Comparison of ENCODE assay signal across 18 cellular contexts in the genomic region with DNA sequence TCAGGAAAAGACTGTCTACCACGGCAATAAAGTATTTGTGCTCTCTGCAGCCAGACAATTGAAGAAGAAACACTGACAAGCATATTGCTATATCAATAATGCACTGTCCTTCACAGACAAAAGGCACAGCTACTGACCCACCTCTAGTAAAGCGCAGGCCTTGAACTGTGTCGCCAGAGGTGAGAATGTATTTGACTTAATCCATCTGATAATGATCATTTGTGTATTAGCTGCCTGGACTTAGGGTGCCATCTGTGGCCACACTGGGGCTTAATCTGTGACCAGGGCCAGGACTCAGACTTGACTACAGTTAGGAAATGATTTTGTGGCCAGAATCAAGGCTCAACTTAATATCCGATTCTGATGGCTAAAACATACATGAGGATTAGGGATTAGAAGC.
DNase-seq lines count a peak whose midpoint lies in the region; ATAC-seq, FAIRE-seq and TF ChIP-seq lines count a peak whose summit lies in the region.
"Had no signal": no experiment of that assay in that cellular context is flagged by ENCODE, and none has a peak within 500 bp of the region (broad histone marks: within the 10 kb centered on the region; RNA-seq: fewer than 3 reads in every experiment).

No MANE protein-coding gene starts in this region.

- no peaks in the 10 kb centered on the region for H3K4me1 Mint-ChIP-seq in activated T-helper 2 cell treated with anti-CD3 and anti-CD28 coated beads, Interferon-gamma antibody, Interleukin-2, Interleukin-4, amounts not matched to agents 10 μg/mL and 5 μg/mL and 100 μg/mL, durations not matched to agents 14 hours and 24 hours and 36 hours (ENCODE audit: low read depth)
- H3K4me1 Mint-ChIP-seq: H9 had no signal

- H3K4me1 ChIP-seq in HepG2 (ENCODE audit: insufficient read depth, low read length) (peaks cover 15% of the 10 kb centered on the region), right lobe of liver (no peaks in the 10 kb centered on the region)
- H3K4me1 ChIP-seq: BLaER1 had no signal

- peak; percentile 89 for FAIRE-seq in HepG2 (lab: Jason Lieb, UNC)
- FAIRE-seq: GM12878 had no signal

- TF ChIP-seq POLR2A in HepG2 (IDR thresholded peaks at IDR 0.05; ENCODE audit: insufficient read depth in 1 of 2, low read depth in 2 of 2, low read length in 2 of 2) (no peak), right lobe of liver (IDR thresholded peaks at IDR 0.05) (no peak)

- ATAC-seq in HepG2 (peak; percentile 83), right lobe of liver (no peak)
- ATAC-seq: CD8-positive, alpha-beta T cell; GM12878 had no signal

- H3K27ac ChIP-seq in HepG2 (ENCODE audit: extremely low read length, insufficient read depth, low read length) (no peak overlapping the region), right lobe of liver (no peak overlapping the region), WERI-Rb-1 (no peak overlapping the region), neural cell (ENCODE audit: low read length) (no peak overlapping the region)
- H3K27ac ChIP-seq: BLaER1 had no signal

- H3K79me2 ChIP-seq in HepG2 (ENCODE audit: insufficient read depth, low read length) (no peaks in the 10 kb centered on the region), neural cell (replicated peaks; ENCODE audit: insufficient read depth, low read length) (no peaks in the 10 kb centered on the region)

- no peaks in the 10 kb centered on the region for H3K36me3 ChIP-seq in HepG2 (replicated peaks in 1 of 2; ENCODE audit: control insufficient read depth in 1 of 2, insufficient read depth in 2 of 2, low read length in 2 of 2)
- H3K36me3 ChIP-seq in right lobe of liver = no peaks in the 10 kb centered on the region
- H3K36me3 ChIP-seq in WERI-Rb-1 = no peaks in the 10 kb centered on the region
- H3K36me3 ChIP-seq in neural cell (ENCODE audit: insufficient read depth, low read length) = no peaks in the 10 kb centered on the region
- H3K36me3 ChIP-seq: BLaER1 had no signal

- BruUV-seq in HepG2 (replicated peaks; lab: Mats Ljungman, UMichigan) = no TSS peak

- TF ChIP-seq EP300 in HepG2 (IDR thresholded peaks at IDR 0.05; ENCODE audit: low read depth in 2 of 2, low read length in 2 of 2) = 0 out of 4 replicates have a peak, but pooled peaks of 1 of the 2 experiments have one; percentile 14
- TF ChIP-seq EP300 in HepG2 (CRISPR knock-in tag; IDR thresholded peaks at IDR 0.05; ENCODE audit: borderline replicate concordance) = no peak
- no peak for TF ChIP-seq EP300 in neural cell (conservative IDR thresholded peaks at IDR 0.05; ENCODE audit: poor library complexity, severe bottlenecking)

- TF ChIP-seq CTCF in HepG2 (CRISPR knock-in tag; IDR thresholded peaks at IDR 0.05) (peak; percentile 51), right lobe of liver (IDR thresholded peaks at IDR 0.05) (no peak), WERI-Rb-1 (IDR thresholded peaks at IDR 0.05; ENCODE audit: low read depth, low read length) (no peak), neural cell (IDR thresholded peaks at IDR 0.05; ENCODE audit: poor library complexity, severe bottlenecking) (no peak)

- H4K20me1 ChIP-seq in HepG2 (ENCODE audit: insufficient read depth, low read length) (no peaks in the 10 kb centered on the region), neural cell (ENCODE audit: insufficient read depth) (no peaks in the 10 kb centered on the region)
- H4K20me1 ChIP-seq: BLaER1 had no signal

- DNase-seq in HepG2 (ENCODE audit: low spot score) (peak; percentile 50), right lobe of liver (no peak), WERI-Rb-1 (peak; percentile 55), D341Med (ENCODE audit: low spot score) (no peak), NCI-H510A (lab: John Stamatoyannopoulos, UW) (no peak)
- DNase-seq in activated T-helper 2 cell treated with anti-CD3 and anti-CD28 coated beads, Interferon-gamma antibody, Interleukin-2, Interleukin-4, amounts not matched to agents 10 μg/mL and 5 μg/mL and 100 μg/mL, durations not matched to agents 14 hours and 24 hours and 36 hours (ENCODE audit: low spot score) = no peak
- DNase-seq: 8988T; Calu3; CD8-positive, alpha-beta T cell; DMS 273 treated with DMSO at 0.1 percent for 48 hours; DMS53; DND-41; EL; GOT3; H9 had no signal

- H3K27me3 Mint-ChIP-seq in activated T-helper 2 cell treated with anti-CD3 and anti-CD28 coated beads, Interferon-gamma antibody, Interleukin-2, Interleukin-4, amounts not matched to agents 10 μg/mL and 5 μg/mL and 100 μg/mL, durations not matched to agents 14 hours and 24 hours and 36 hours (ENCODE audit: low read depth) = no peaks in the 10 kb centered on the region

- WGBS in HepG2 (ENCODE audit: low lambda C conversion rate) = 80% methylated on average over 1 of the region's 4 CpGs
- 35% methylated on average over 4 of the region's 4 CpGs for WGBS in right lobe of liver (ENCODE audit: insufficient coverage, low coverage, low lambda C conversion rate, missing lambda C conversion rate)

- CTCF ChIA-PET in HepG2 (lab: Yijun Ruan, JAX; ENCODE audit: low intra/inter-chr PET ratio, low total read pairs) = no interaction called here

- H3K9me3 Mint-ChIP-seq in activated T-helper 2 cell treated with anti-CD3 and anti-CD28 coated beads, Interferon-gamma antibody, Interleukin-2, Interleukin-4, amounts not matched to agents 10 μg/mL and 5 μg/mL and 100 μg/mL, durations not matched to agents 14 hours and 24 hours and 36 hours = no peaks in the 10 kb centered on the region

- TF ChIP-seq RAD21 in HepG2 (CRISPR knock-in tag; IDR thresholded peaks at IDR 0.05) = no peak
- no peak for TF ChIP-seq RAD21 in neural cell (conservative IDR thresholded peaks at IDR 0.05)

- H3K4me3 Mint-ChIP-seq in activated T-helper 2 cell treated with anti-CD3 and anti-CD28 coated beads, Interferon-gamma antibody, Interleukin-2, Interleukin-4, amounts not matched to agents 10 μg/mL and 5 μg/mL and 100 μg/mL, durations not matched to agents 14 hours and 24 hours and 36 hours (ENCODE audit: low read depth) = no peak overlapping the region
- H3K4me3 Mint-ChIP-seq: CD8-positive, alpha-beta T cell; H9 had no signal

- no peaks in the 10 kb centered on the region for H3F3A ChIP-seq in neural cell (ENCODE audit: insufficient read depth, low read length, poor library complexity, severe bottlenecking)

- in situ Hi-C loops in HepG2 (cut with HindIII; ENCODE audit: extremely low pct_ligation_motif_present, low pct_unique_long_range_greater_than_20kb) = no loop called here

- H3K27ac Mint-ChIP-seq in activated T-helper 2 cell treated with anti-CD3 and anti-CD28 coated beads, Interferon-gamma antibody, Interleukin-2, Interleukin-4, amounts not matched to agents 10 μg/mL and 5 μg/mL and 100 μg/mL, durations not matched to agents 14 hours and 24 hours and 36 hours = no peak overlapping the region
- H3K27ac Mint-ChIP-seq: CD8-positive, alpha-beta T cell had no signal

- H3K4me3 ChIP-seq in HepG2 (replicated peaks in 1 of 3; ENCODE audit: insufficient read depth in 1 of 3, low read depth in 2 of 3, low read length in 3 of 3) = no peak overlapping the region
- H3K4me3 ChIP-seq in right lobe of liver = no peak overlapping the region
- no peak overlapping the region for H3K4me3 ChIP-seq in WERI-Rb-1 (ENCODE audit: low read depth, low read length)
- H3K4me3 ChIP-seq in neural cell (ENCODE audit: low read length) = no peak overlapping the region
- H3K4me3 ChIP-seq: BLaER1, GM12878 had no signal

- no peaks in the 10 kb centered on the region for H3K9me2 ChIP-seq in neural cell (ENCODE audit: insufficient read depth, low read length)

- no peaks in the 10 kb centered on the region for H3K36me3 Mint-ChIP-seq in activated T-helper 2 cell treated with anti-CD3 and anti-CD28 coated beads, Interferon-gamma antibody, Interleukin-2, Interleukin-4, amounts not matched to agents 10 μg/mL and 5 μg/mL and 100 μg/mL, durations not matched to agents 14 hours and 24 hours and 36 hours (ENCODE audit: low read depth)
- H3K36me3 Mint-ChIP-seq: CD8-positive, alpha-beta T cell had no signal

- H2AFZ ChIP-seq in HepG2 (ENCODE audit: low read length) (no peak overlapping the region), neural cell (ENCODE audit: low read depth, low read length) (no peak overlapping the region)

- no peaks in the 10 kb centered on the region for H3K27me3 ChIP-seq in HepG2 (ENCODE audit: control insufficient read depth in 1 of 2, insufficient read depth in 2 of 2, low read length in 2 of 2)
- no peaks in the 10 kb centered on the region for H3K27me3 ChIP-seq in right lobe of liver
- H3K27me3 ChIP-seq in WERI-Rb-1 (ENCODE audit: insufficient read depth, low read depth, severe bottlenecking) = no peaks in the 10 kb centered on the region
- H3K27me3 ChIP-seq in neural cell (ENCODE audit: insufficient read depth, low read depth, low read length) = no peaks in the 10 kb centered on the region

- no peak overlapping the region for H3K9ac ChIP-seq in HepG2 (ENCODE audit: insufficient read depth, low read depth, low read length)
- no peak overlapping the region for H3K9ac ChIP-seq in neural cell (ENCODE audit: low read length)
- H3K9ac ChIP-seq: BLaER1 had no signal

- H3K4me2 ChIP-seq in HepG2 (ENCODE audit: low read depth, low read length) = no peak overlapping the region
- no peak overlapping the region for H3K4me2 ChIP-seq in neural cell (ENCODE audit: low read length)
- H3K4me2 ChIP-seq: BLaER1 had no signal

- POLR2A ChIA-PET in HepG2 (lab: Yijun Ruan, JAX) = no interaction called here

- no peaks in the 10 kb centered on the region for H3K9me3 ChIP-seq in HepG2 (ENCODE audit: low read length)
- peaks cover 0 to 4% (median 0%) of the 10 kb centered on the region in 4 donors for H3K9me3 ChIP-seq in right lobe of liver
- no peaks in the 10 kb centered on the region for H3K9me3 ChIP-seq in WERI-Rb-1 (ENCODE audit: severe bottlenecking)
- no peaks in the 10 kb centered on the region for H3K9me3 ChIP-seq in neural cell (ENCODE audit: low read length)
- H3K9me3 ChIP-seq: BLaER1 had no signal

- intact Hi-C loops in HepG2 (cut with micrococcal nuclease; ENCODE audit: unreplicated experiment) = no loop called here
- intact Hi-C loops in right lobe of liver (cut with DNase I) = no loop called here
- intact Hi-C loops in activated T-helper 2 cell treated with anti-CD3 and anti-CD28 coated beads, Interferon-gamma antibody, Interleukin-2, Interleukin-4, amounts not matched to agents 10 μg/mL and 5 μg/mL and 100 μg/mL, durations not matched to agents 14 hours and 24 hours and 36 hours (cut with micrococcal nuclease) = no loop called here

Comparison
In these comparisons a context has a peak if more than half of its experiments do, and no peak if none do; other contexts are left out.
1. DNase-seq: peak in HepG2 (single experiment) and WERI-Rb-1 (single experiment); none in right lobe of liver (0 of 3), D341Med (single experiment), NCI-H510A (single experiment) and activated T-helper 2 cell treated with anti-CD3 and anti-CD28 coated beads, Interferon-gamma antibody, Interleukin-2, Interleukin-4, amounts not matched to agents 10 μg/mL and 5 μg/mL and 100 μg/mL, durations not matched to agents 14 hours and 24 hours and 36 hours (single experiment).